In genomic region chr13:87235621-87236020, GRCh38 we compare ENCODE assay signal across 23 cellular contexts.
A peak's percentile ranks its signal among the peaks of the same experiment; 100 is the strongest.
DNase-seq lines count a peak whose midpoint lies in the region; FAIRE-seq and TF ChIP-seq lines count a peak whose summit lies in the region.
"Had no signal": no experiment of that assay in that cellular context is flagged by ENCODE, and none has a peak within 500 bp of the region (broad histone marks: within the 10 kb centered on the region; RNA-seq: fewer than 3 reads in every experiment).

No MANE protein-coding gene starts in this region.

- H3K4me2 ChIP-seq in Karpas-422 (ENCODE audit: low read depth, low read length, poor library complexity, severe bottlenecking): no peak overlapping the region
- H3K4me2 ChIP-seq: A549 had no signal

- H3K27me3 ChIP-seq in Karpas-422 (ENCODE audit: low read length): no peaks in the 10 kb centered on the region
- no peaks in the 10 kb centered on the region for H3K27me3 ChIP-seq in bronchial epithelial cell (ENCODE audit: control insufficient read depth, insufficient read depth, low read length)
- H3K27me3 ChIP-seq in suprapubic skin: no peaks in the 10 kb centered on the region
- H3K27me3 ChIP-seq: SJSA1 had no signal

- no peak overlapping the region for H3K9ac ChIP-seq in Karpas-422 (ENCODE audit: low read length)

- H3K4me3 ChIP-seq in Karpas-422 (ENCODE audit: low read length) (no peak overlapping the region), bronchial epithelial cell (ENCODE audit: low read depth, low read length) (no peak overlapping the region), suprapubic skin (no peak overlapping the region)
- H3K4me3 ChIP-seq: A549, SJSA1 had no signal

- no peaks in the 10 kb centered on the region for H3K9me2 ChIP-seq in Karpas-422 (replicated peaks; ENCODE audit: insufficient read depth, low read length)

- H3K27ac ChIP-seq in Karpas-422 (ENCODE audit: low read length) (no peak overlapping the region), suprapubic skin (no peak overlapping the region)
- H3K27ac ChIP-seq: A549, HL-60, SJSA1 had no signal

- TF ChIP-seq CTCF in bronchial epithelial cell (IDR thresholded peaks at IDR 0.05; ENCODE audit: insufficient read depth, low read length, severe bottlenecking) (no peak), suprapubic skin (IDR thresholded peaks at IDR 0.05) (no peak)

- no peak for TF ChIP-seq POLR2A in suprapubic skin (IDR thresholded peaks at IDR 0.05)

- H3K36me3 ChIP-seq in Karpas-422 (ENCODE audit: insufficient read depth, low read length) (peaks cover 2% of the 10 kb centered on the region; the same call in 1 of the 2 replicates), bronchial epithelial cell (ENCODE audit: control insufficient read depth, insufficient read depth, low read length) (no peaks in the 10 kb centered on the region), suprapubic skin (no peaks in the 10 kb centered on the region)
- H3K36me3 ChIP-seq: SJSA1 had no signal

- no peak for FAIRE-seq in bronchial epithelial cell (lab: Jason Lieb, UNC)
- FAIRE-seq in urothelium cell line (lab: Jason Lieb, UNC): no peak
- FAIRE-seq: A549, GM18507, HepG2 had no signal

- H3K9me3 ChIP-seq in Karpas-422 (ENCODE audit: low read length): peaks cover 8% of the 10 kb centered on the region; the same call in 1 of the 2 replicates
- H3K9me3 ChIP-seq in suprapubic skin: no peaks in the 10 kb centered on the region
- H3K9me3 ChIP-seq: A549, Caco-2, SJSA1 had no signal

- DNase-seq in ELR (ENCODE audit: low read depth): peak; percentile 36
- DNase-seq in Karpas-422: no peak
- DNase-seq in bronchial epithelial cell (ENCODE audit: low read depth): peak; percentile 33
- peak; percentile 27 for DNase-seq in non-pigmented ciliary epithelial cell (ENCODE audit: low read depth)
- DNase-seq in NCI-H748 (lab: John Stamatoyannopoulos, UW; ENCODE audit: unreplicated experiment): no peak
- no peak for DNase-seq in suprapubic skin (ENCODE audit: low spot score in 2 of 2)
- no peak for DNase-seq in stimulated activated CD4-positive, alpha-beta T cell treated with anti-CD3 and anti-CD28 coated beads, Interleukin-15, amount 100 ng/mL, for 24 hours
- DNase-seq in urothelium cell line (ENCODE audit: low spot score): no peak
- DNase-seq: Caco-2; CD4-positive, CD25-positive, alpha-beta regulatory T cell; DMS 273 treated with DMSO at 0.1 percent for 48 hours; DMS79 treated with DMSO at 0.1 percent for 48 hours; H9; NCI-H1105; NCI-H146; NCI-H2029; NCI-H2227 treated with DMSO at 0.1 percent for 48 hours; NCI-H524 had no signal

- no peak for TF ChIP-seq EP300 in suprapubic skin (IDR thresholded peaks at IDR 0.05)

- H4K20me1 ChIP-seq in Karpas-422 (ENCODE audit: insufficient read depth, low read depth, low read length): no peaks in the 10 kb centered on the region

- H2AFZ ChIP-seq in Karpas-422 (ENCODE audit: low read length): 0 out of 2 replicates have a peak overlapping the region, but pooled peaks have one; percentile 79

- no peaks in the 10 kb centered on the region for H3K79me2 ChIP-seq in Karpas-422 (ENCODE audit: low read length)

- H3K4me1 ChIP-seq in Karpas-422 (ENCODE audit: low read length) (no peaks in the 10 kb centered on the region), suprapubic skin (no peaks in the 10 kb centered on the region)
- H3K4me1 ChIP-seq: A549, Caco-2, SJSA1 had no signal

Comparison
In these comparisons a context has a peak if more than half of its experiments do, and no peak if none do; other contexts are left out.
1. DNase-seq: peak in ELR (single experiment), bronchial epithelial cell (single experiment) and non-pigmented ciliary epithelial cell (single experiment); none in Karpas-422 (single experiment), NCI-H748 (single experiment), suprapubic skin (0 of 2), stimulated activated CD4-positive, alpha-beta T cell treated with anti-CD3 and anti-CD28 coated beads, Interleukin-15, amount 100 ng/mL, for 24 hours (single experiment) and urothelium cell line (single experiment).